Comparison of ENCODE assay signal across 8 cellular contexts in genomic region chr22:21657361-21658118, GRCh38. TPM values are rescaled to one million over a fixed set of nuclear protein-coding genes. Genes with fewer than 3 reads are reported as not detected.
DNase-seq lines count a peak whose midpoint lies in the region; ATAC-seq and TF ChIP-seq lines count a peak whose summit lies in the region.

No MANE protein-coding gene starts in this region.

- H3K36me3 ChIP-seq in RWPE2 (ENCODE audit: low read depth) (peaks cover 14% of the 10 kb centered on the region; the same call in 1 of the 2 replicates), rectal smooth muscle tissue (ENCODE audit: control insufficient read depth, insufficient read depth, low read length) (no peaks in the 10 kb centered on the region), aorta (ENCODE audit: control insufficient read depth in 1 of 2, insufficient read depth in 2 of 2, low read length in 1 of 2) (no peaks in the 10 kb centered on the region)

- peak; percentile 68 for ATAC-seq in GM21515 (IDR thresholded peaks at IDR 0.05; ENCODE audit: unreplicated experiment)
- peak; percentile 78 for ATAC-seq in RWPE2 (ENCODE audit: low read depth)
- peak; percentile 86 for ATAC-seq in Right ventricle myocardium inferior
- ATAC-seq in aorta (ENCODE audit: low FRiP score), result peak; percentile 66

- H3K4me3 ChIP-seq in LNCaP clone FGC (ENCODE audit: low read depth, low read length) (peak overlapping the region; percentile 51), RWPE2 (ENCODE audit: severe bottlenecking) (peak overlapping the region; percentile 35), rectal smooth muscle tissue (ENCODE audit: low read length) (peak overlapping the region; percentile 68), aorta (ENCODE audit: low read length in 2 of 2) (peak overlapping the region in 1 of 2 donors; percentile 23)

- H3K4me1 ChIP-seq in RWPE2 (ENCODE audit: insufficient read depth, poor library complexity, severe bottlenecking) (no peaks in the 10 kb centered on the region), rectal smooth muscle tissue (ENCODE audit: control insufficient read depth, insufficient read depth, low read length) (no peaks in the 10 kb centered on the region), aorta (ENCODE audit: control insufficient read depth in 1 of 2, insufficient read depth in 2 of 2, low read length in 2 of 2) (no peaks in the 10 kb centered on the region)

- H3K9ac ChIP-seq in rectal smooth muscle tissue (ENCODE audit: low read length), result no peak overlapping the region

- no peaks in the 10 kb centered on the region for H3K9me3 ChIP-seq in RWPE2 (ENCODE audit: severe bottlenecking)
- no peaks in the 10 kb centered on the region for H3K9me3 ChIP-seq in aorta (ENCODE audit: control insufficient read depth, low read length)

- WGBS in aorta, 2 donors, result 1% methylated on average over 53 to 86 of the region's 86 CpGs

- intact Hi-C loops in Right ventricle myocardium inferior (cut with DNase I) (no loop called here), aorta (cut with DNase I) (no loop called here)

- H3K27ac ChIP-seq in RWPE2 (ENCODE audit: poor library complexity, severe bottlenecking) (peak overlapping the region; percentile 4), rectal smooth muscle tissue (ENCODE audit: low read depth, low read length) (no peak overlapping the region), aorta (ENCODE audit: low read depth in 1 of 2, low read length in 2 of 2) (no peak overlapping the region)

- no peaks in the 10 kb centered on the region for H3K27me3 ChIP-seq in RWPE2 (ENCODE audit: insufficient read depth, poor library complexity, severe bottlenecking)
- no peaks in the 10 kb centered on the region for H3K27me3 ChIP-seq in rectal smooth muscle tissue (ENCODE audit: control insufficient read depth, insufficient read depth, low read length)
- H3K27me3 ChIP-seq in aorta (ENCODE audit: control insufficient read depth in 1 of 2, insufficient read depth in 2 of 2, low read length in 1 of 2), result no peaks in the 10 kb centered on the region

- peak; percentile 86 for DNase-seq in DMS153 treated with DMSO at 0.1 percent for 48 hours (lab: John Stamatoyannopoulos, UW; ENCODE audit: unreplicated experiment)
- no peak for DNase-seq in LNCaP clone FGC (ENCODE audit: low read depth)
- peak; percentile 80 for DNase-seq in RWPE2 (ENCODE audit: low spot score)
- peak; percentile 93 for DNase-seq in activated effector memory CD4-positive, alpha-beta T cell treated with anti-CD3 and anti-CD28 coated beads, Interleukin-2, amount 50 U/mL, for 16 hours
- DNase-seq in Right ventricle myocardium inferior (ENCODE audit: missing footprints), result peak; percentile 92
- DNase-seq in aorta, result peak; percentile 75 to 89

- peak; percentile 20; the same call in 1 of the 2 replicates for TF ChIP-seq CTCF in LNCaP clone FGC (IDR thresholded peaks at IDR 0.05; ENCODE audit: control insufficient read depth, extremely low read depth, insufficient read depth)
- TF ChIP-seq CTCF in RWPE2 (IDR thresholded peaks at IDR 0.05; ENCODE audit: poor library complexity, severe bottlenecking), result no peak

RNA-seq across cellular contexts. Expression of gene PPIL2, which starts 8.3 kb away (rescaled TPM):
- total RNA-seq in Right ventricle myocardium inferior (24.5 TPM), aorta (10 to 100 TPM; 33.2 to 35.4 TPM)
- 10 to 100 TPM in 1 of 2 donors, 1 to 10 TPM in 1; 5.1 to 38.4 TPM for polyA plus RNA-seq in aorta

RNA-seq across cellular contexts. Expression of gene SDF2L1, which starts 15.4 kb away (rescaled TPM):
- total RNA-seq in Right ventricle myocardium inferior, result 20.7 TPM
- 10 to 100 TPM; 24.8 to 38.7 TPM for total RNA-seq in aorta
- 10 to 100 TPM; 16.7 to 34.7 TPM for polyA plus RNA-seq in aorta

RNA-seq across cellular contexts. Expression of gene CCDC116, which starts 25.0 kb away (rescaled TPM):
- 0.16 TPM for total RNA-seq in Right ventricle myocardium inferior
- total RNA-seq in aorta, result 1 to 10 TPM; 1.0 to 1.8 TPM
- polyA plus RNA-seq in aorta, result 1 to 10 TPM in 1 of 2 donors, not detected in 1; 2.5 TPM

RNA-seq across cellular contexts. Expression of gene YDJC, which starts 27.7 kb away (rescaled TPM):
- total RNA-seq in Right ventricle myocardium inferior, result 5.4 TPM
- 10 to 100 TPM in 1 of 2 donors, 1 to 10 TPM in 1; 9.0 to 10.2 TPM for total RNA-seq in aorta
- polyA plus RNA-seq in aorta, result 10 to 100 TPM; 11.8 to 12.0 TPM
